ENCODE assay signal across 20 cellular contexts in the genomic region with DNA sequence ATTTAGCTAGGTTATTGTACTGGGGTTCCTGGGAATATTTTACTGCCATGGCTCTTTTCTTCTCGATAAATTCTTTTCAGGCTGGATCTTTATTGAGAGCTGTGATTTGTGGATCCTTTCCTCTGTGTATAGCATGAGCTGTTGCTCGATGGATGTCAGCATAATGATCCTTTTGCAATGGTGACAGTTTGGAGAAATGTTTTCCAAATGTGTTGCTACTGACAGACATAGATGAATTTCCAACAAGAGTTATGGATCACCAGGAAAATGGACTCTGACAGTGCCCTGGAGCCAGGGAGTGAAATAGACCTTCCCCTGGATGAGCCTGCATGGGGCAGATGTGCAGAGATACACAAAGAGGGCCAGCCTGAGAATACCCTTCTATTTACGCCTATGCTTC. TPM values are rescaled to one million over a fixed set of nuclear protein-coding genes. Genes with fewer than 3 reads are reported as not detected.
"Had no signal": no experiment of that assay in that cellular context is flagged by ENCODE, and none has a peak within 500 bp of the region (broad histone marks: within the 10 kb centered on the region; RNA-seq: fewer than 3 reads in every experiment).

No MANE protein-coding gene starts in this region.

- H3K4me3 ChIP-seq: coronary artery, dorsolateral prefrontal cortex, esophagus muscularis mucosa, gastroesophageal sphincter, heart right ventricle, left lung, lower lobe of right lung had no signal

- DNase-seq: dermis blood vessel endothelial cell; dorsolateral prefrontal cortex; effector CD4-positive, alpha-beta T cell; effector memory CD4-positive, alpha-beta T cell; foreskin keratinocyte; heart right ventricle; hippocampal formation; left cardiac atrium; left lung; left ventricle myocardium superior; lower lobe of right lung; mesendoderm; midbrain had no signal

- H3K27ac ChIP-seq: coronary artery, esophagus muscularis mucosa, foreskin keratinocyte, gastroesophageal sphincter, heart right ventricle, left lung, lower lobe of right lung had no signal

- H3K27me3 ChIP-seq: foreskin keratinocyte, left lung had no signal

- H3K36me3 ChIP-seq: esophagus muscularis mucosa, gastroesophageal sphincter, heart right ventricle, left lung, lower lobe of right lung had no signal

- H3K9me3 ChIP-seq: esophagus muscularis mucosa, gastroesophageal sphincter, heart right ventricle, left lung, lower lobe of right lung had no signal

- ATAC-seq: foreskin keratinocyte, gastroesophageal sphincter, heart right ventricle, left cardiac atrium, left lung, left ventricle myocardium superior, lower lobe of right lung had no signal

RNA-seq across cellular contexts. Expression of a gene that starts 30.3 kb away (rescaled TPM):
- polyA plus RNA-seq: endothelial cell of umbilical vein, esophagus, fibroblast of lung, foreskin keratinocyte, heart right ventricle, keratinocyte had no signal
